8 cellular contexts compared by ENCODE assay signal in the genomic region with DNA sequence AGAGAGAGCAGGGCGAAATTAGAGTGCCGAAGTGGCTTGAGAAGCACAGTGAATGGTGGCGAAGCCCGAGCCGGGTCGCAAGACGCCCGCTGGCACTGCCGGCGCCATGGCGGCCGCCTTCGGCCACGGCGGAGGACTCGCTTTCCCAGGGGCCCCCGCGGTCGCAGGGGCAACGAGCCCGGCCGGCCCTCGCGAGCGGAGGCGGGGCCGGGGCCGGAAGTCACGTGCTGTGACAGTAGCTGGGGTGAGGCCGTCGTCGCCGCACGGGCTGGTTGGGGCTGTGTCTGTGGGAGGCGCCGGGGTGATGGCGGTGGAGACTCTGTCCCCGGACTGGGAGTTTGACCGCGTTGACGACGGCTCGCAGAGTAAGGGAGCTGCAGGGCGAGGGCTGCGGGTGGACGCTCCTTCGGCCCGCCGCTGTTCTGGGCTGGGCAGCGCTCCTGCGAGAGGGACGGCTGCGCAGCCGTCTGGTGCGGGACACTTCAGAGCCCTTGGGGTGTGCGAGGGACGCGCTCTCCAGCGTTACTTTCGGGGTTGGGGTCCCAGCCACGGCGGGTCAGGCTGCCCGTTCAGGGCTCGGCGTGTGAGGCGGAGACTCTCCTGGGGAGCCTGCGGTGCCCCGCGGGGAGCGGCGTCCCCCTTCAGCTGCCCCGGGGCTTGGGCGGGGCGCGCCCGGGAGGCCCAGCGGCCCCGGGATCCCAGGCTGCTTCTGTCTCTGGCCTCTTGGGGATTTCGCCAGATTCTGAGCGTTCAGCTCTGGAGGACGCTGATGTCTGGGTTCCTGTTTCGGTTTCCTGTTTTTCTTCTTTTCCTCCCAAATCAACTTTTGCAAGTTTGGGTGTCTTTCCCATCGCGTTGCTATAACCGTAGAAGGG. TPM values are rescaled to one million over a fixed set of nuclear protein-coding genes. Genes with fewer than 3 reads are reported as not detected.
DNase-seq lines count a peak whose midpoint lies in the region; ATAC-seq, FAIRE-seq and TF ChIP-seq lines count a peak whose summit lies in the region.

A gene with protein sequence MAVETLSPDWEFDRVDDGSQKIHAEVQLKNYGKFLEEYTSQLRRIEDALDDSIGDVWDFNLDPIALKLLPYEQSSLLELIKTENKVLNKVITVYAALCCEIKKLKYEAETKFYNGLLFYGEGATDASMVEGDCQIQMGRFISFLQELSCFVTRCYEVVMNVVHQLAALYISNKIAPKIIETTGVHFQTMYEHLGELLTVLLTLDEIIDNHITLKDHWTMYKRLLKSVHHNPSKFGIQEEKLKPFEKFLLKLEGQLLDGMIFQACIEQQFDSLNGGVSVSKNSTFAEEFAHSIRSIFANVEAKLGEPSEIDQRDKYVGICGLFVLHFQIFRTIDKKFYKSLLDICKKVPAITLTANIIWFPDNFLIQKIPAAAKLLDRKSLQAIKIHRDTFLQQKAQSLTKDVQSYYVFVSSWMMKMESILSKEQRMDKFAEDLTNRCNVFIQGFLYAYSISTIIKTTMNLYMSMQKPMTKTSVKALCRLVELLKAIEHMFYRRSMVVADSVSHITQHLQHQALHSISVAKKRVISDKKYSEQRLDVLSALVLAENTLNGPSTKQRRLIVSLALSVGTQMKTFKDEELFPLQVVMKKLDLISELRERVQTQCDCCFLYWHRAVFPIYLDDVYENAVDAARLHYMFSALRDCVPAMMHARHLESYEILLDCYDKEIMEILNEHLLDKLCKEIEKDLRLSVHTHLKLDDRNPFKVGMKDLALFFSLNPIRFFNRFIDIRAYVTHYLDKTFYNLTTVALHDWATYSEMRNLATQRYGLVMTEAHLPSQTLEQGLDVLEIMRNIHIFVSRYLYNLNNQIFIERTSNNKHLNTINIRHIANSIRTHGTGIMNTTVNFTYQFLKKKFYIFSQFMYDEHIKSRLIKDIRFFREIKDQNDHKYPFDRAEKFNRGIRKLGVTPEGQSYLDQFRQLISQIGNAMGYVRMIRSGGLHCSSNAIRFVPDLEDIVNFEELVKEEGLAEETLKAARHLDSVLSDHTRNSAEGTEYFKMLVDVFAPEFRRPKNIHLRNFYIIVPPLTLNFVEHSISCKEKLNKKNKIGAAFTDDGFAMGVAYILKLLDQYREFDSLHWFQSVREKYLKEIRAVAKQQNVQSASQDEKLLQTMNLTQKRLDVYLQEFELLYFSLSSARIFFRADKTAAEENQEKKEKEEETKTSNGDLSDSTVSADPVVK (plus strand): TSS at position 235 of the 875 bp plus-strand sequence. CDS start 70 bp downstream, at position 305.

- H3K9me3 ChIP-seq in BE2C: no peaks in the 10 kb centered on the region

- POLR2A ChIA-PET in activated CD4-positive, alpha-beta T cell treated with anti-CD3 and anti-CD28 coated beads for 36 hours (lab: Charles Lee): interaction anchor here (0.6 to 0.8 kb wide), 4 partner anchors 9 to 726 kb away, joined by 3 read pairs; no protein-coding TSS in a partner anchor

- peaks cover 13% of the 10 kb centered on the region for H3K36me3 Mint-ChIP-seq in activated CD4-positive, alpha-beta T cell treated with anti-CD3 and anti-CD28 coated beads for 36 hours (ENCODE audit: low read depth)
- peaks cover 7% of the 10 kb centered on the region for H3K36me3 Mint-ChIP-seq in chondrocyte (ENCODE audit: low read depth)

- DNase-seq in BE2C: peak; percentile 98
- peak; percentile 94 for DNase-seq in GM19239 (ENCODE audit: insufficient read length, low spot score)
- DNase-seq in NCI-H524 (lab: John Stamatoyannopoulos, UW): peak; percentile 82 to 88
- DNase-seq in activated CD4-positive, alpha-beta T cell treated with anti-CD3 and anti-CD28 coated beads for 36 hours: peak; percentile 97
- DNase-seq in chondrocyte (ENCODE audit: low spot score): peak; percentile 97
- peak; percentile 87 for DNase-seq in kidney glomerular epithelial cell (lab: John Stamatoyannopoulos, UW)
- DNase-seq in stimulated activated CD4-positive, alpha-beta T cell treated with anti-CD3 and anti-CD28 coated beads, Interleukin-1b, Interleukin-23, amount 100 ng/mL, for 1 hour (ENCODE audit: low read depth in 2 of 2): peak; percentile 80 to 86

- H3K27me3 ChIP-seq in BE2C: no peaks in the 10 kb centered on the region

- H3K27ac Mint-ChIP-seq in activated CD4-positive, alpha-beta T cell treated with anti-CD3 and anti-CD28 coated beads for 36 hours: peak within 1 kb of the TSS; percentile 88
- H3K27ac Mint-ChIP-seq in chondrocyte (ENCODE audit: unreplicated experiment): peak within 1 kb of the TSS; percentile 97

- no peaks in the 10 kb centered on the region for H3K9me3 Mint-ChIP-seq in activated CD4-positive, alpha-beta T cell treated with anti-CD3 and anti-CD28 coated beads for 36 hours (ENCODE audit: low read depth)
- H3K9me3 Mint-ChIP-seq in chondrocyte (ENCODE audit: low read depth): peaks cover 10% of the 10 kb centered on the region

- peak; percentile 90 for ATAC-seq in HG03442 (IDR thresholded peaks at IDR 0.05; ENCODE audit: unreplicated experiment)
- ATAC-seq in activated CD4-positive, alpha-beta T cell treated with anti-CD3 and anti-CD28 coated beads for 36 hours: peak; percentile 96

- H3K4me3 Mint-ChIP-seq in activated CD4-positive, alpha-beta T cell treated with anti-CD3 and anti-CD28 coated beads for 36 hours: peak within 1 kb of the TSS; percentile 93
- peak within 1 kb of the TSS; percentile 94 for H3K4me3 Mint-ChIP-seq in chondrocyte (ENCODE audit: unreplicated experiment)

- intact Hi-C loops in activated CD4-positive, alpha-beta T cell treated with anti-CD3 and anti-CD28 coated beads for 36 hours (cut with DNase I, micrococcal nuclease): loop anchor here (1.0 to 10.0 kb wide), 23 partner anchors 23 to 1987 kb away; partner anchors contain the start of genes SLC41A2 (in 2 of the 2), TXNRD1 (in 2 of the 2), ALDH1L2 (in 1 of the 2) and C12orf75 (in 1 of the 2)

- peaks cover 10% of the 10 kb centered on the region for H3K36me3 ChIP-seq in BE2C

- H3K27me3 Mint-ChIP-seq in activated CD4-positive, alpha-beta T cell treated with anti-CD3 and anti-CD28 coated beads for 36 hours: peaks cover 13% of the 10 kb centered on the region
- no peaks in the 10 kb centered on the region for H3K27me3 Mint-ChIP-seq in chondrocyte (ENCODE audit: low read depth)

- 0 out of 2 replicates have a peak, but pooled peaks cover 3% of the 10 kb centered on the region for H3K4me1 ChIP-seq in BE2C

- peaks cover 33% of the 10 kb centered on the region for H3K4me1 Mint-ChIP-seq in activated CD4-positive, alpha-beta T cell treated with anti-CD3 and anti-CD28 coated beads for 36 hours
- peaks cover 46% of the 10 kb centered on the region for H3K4me1 Mint-ChIP-seq in chondrocyte (ENCODE audit: low read depth)

- TF ChIP-seq CTCF in BE2C (IDR thresholded peaks at IDR 0.05; ENCODE audit: low read depth, low read length): no peak
- no peak for TF ChIP-seq CTCF in chondrocyte (IDR thresholded peaks at IDR 0.05)

- CTCF ChIA-PET in activated CD4-positive, alpha-beta T cell treated with anti-CD3 and anti-CD28 coated beads for 36 hours (lab: Charles Lee): interaction anchor here (0.5 to 0.6 kb wide), 2 partner anchors 74 to 821 kb away, joined by 3 to 5 read pairs; no protein-coding TSS in a partner anchor

- H3K4me3 ChIP-seq in BE2C (ENCODE audit: low read depth, low read length): peak within 1 kb of the TSS; percentile 79

- FAIRE-seq in GM19239 (lab: Jason Lieb, UNC): peak; percentile 89

RNA-seq across cellular contexts. Expression of the gene that starts here (rescaled TPM):
- 12.4 TPM for polyA plus RNA-seq in BE2C (2012; ENCODE audit: insufficient read depth, insufficient read length, low read depth)
- 10 to 100 TPM; 29.6 to 35.9 TPM for total RNA-seq in activated CD4-positive, alpha-beta T cell treated with anti-CD3 and anti-CD28 coated beads for 36 hours
- 55.8 to 57.7 TPM (median 56.0 TPM) in 3 replicates for total RNA-seq in chondrocyte

Comparison
In these comparisons a context has a peak if more than half of its experiments do, and no peak if none do; other contexts are left out.
1. Peak in every context shown above with its lines: DNase-seq, ATAC-seq and H3K4me3 ChIP-seq.